1 cellular context compared by ENCODE assay signal in the genomic region with DNA sequence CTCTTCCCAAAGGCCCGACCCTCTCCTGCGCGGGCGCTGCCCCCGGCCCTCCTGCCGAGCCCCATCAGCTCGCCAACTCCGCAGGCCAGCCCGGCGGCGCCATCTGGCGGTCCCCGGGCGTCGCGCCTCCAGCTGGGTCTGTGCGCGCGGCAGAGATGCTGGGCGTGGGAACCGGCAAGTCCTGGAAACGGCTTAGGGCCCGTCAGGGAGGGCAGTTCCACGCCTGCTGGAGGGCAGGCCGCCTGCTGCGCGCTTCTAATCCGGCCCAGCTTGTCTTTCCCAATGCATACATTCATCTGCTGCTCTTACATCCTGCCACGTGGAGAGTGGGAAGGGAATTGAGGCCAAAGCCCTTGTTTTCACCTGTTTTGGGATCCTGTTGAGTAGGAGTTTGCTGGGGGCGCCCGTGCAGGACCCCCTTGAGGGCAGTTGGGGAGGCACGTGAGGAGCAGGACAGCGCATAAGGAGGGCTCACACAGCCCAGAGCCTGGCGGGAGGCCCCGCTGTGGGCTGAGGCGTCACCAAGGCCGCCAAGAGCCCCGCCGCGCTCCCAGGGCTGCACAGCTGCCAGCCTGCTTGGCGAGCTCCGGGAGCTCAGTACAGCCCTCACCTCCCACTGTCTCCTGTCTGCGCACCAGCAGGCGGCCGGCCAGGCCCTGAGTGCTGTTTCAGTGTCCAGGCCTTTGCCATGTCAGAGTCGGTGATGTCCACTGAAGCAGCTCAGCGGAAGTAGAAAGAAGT.
TF ChIP-seq lines count a peak whose summit lies in the region.

No MANE protein-coding gene starts in this region.

TF ChIP-seq in WTC11, 78 proteins besides CTCF, POLR2A, EP300 and RAD21 (continued from another document):
- TF ChIP-seq, protein P1, sequence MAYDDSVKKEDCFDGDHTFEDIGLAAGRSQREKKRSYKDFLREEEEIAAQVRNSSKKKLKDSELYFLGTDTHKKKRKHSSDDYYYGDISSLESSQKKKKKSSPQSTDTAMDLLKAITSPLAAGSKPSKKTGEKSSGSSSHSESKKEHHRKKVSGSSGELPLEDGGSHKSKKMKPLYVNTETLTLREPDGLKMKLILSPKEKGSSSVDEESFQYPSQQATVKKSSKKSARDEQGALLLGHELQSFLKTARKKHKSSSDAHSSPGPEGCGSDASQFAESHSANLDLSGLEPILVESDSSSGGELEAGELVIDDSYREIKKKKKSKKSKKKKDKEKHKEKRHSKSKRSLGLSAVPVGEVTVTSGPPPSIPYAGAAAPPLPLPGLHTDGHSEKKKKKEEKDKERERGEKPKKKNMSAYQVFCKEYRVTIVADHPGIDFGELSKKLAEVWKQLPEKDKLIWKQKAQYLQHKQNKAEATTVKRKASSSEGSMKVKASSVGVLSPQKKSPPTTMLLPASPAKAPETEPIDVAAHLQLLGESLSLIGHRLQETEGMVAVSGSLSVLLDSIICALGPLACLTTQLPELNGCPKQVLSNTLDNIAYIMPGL (CRISPR knock-in tag; IDR thresholded peaks at IDR 0.05): peak; percentile 91
- TF ChIP-seq FOXP1 (CRISPR knock-in tag; IDR thresholded peaks at IDR 0.05; ENCODE audit: borderline replicate concordance): 0 out of 2 replicates have a peak, but pooled peaks have one; percentile 11
- TF ChIP-seq ZBTB21 (CRISPR knock-in tag; IDR thresholded peaks at IDR 0.05; ENCODE audit: borderline replicate concordance): peak; percentile 66
- no peak for TF ChIP-seq ZNF138 (CRISPR knock-in tag; conservative IDR thresholded peaks at IDR 0.05)
- TF ChIP-seq, protein P2, sequence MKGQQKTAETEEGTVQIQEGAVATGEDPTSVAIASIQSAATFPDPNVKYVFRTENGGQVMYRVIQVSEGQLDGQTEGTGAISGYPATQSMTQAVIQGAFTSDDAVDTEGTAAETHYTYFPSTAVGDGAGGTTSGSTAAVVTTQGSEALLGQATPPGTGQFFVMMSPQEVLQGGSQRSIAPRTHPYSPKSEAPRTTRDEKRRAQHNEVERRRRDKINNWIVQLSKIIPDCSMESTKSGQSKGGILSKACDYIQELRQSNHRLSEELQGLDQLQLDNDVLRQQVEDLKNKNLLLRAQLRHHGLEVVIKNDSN (CRISPR knock-in tag; IDR thresholded peaks at IDR 0.05): no peak
- TF ChIP-seq, protein P3, sequence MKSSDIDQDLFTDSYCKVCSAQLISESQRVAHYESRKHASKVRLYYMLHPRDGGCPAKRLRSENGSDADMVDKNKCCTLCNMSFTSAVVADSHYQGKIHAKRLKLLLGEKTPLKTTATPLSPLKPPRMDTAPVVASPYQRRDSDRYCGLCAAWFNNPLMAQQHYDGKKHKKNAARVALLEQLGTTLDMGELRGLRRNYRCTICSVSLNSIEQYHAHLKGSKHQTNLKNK (CRISPR knock-in tag; IDR thresholded peaks at IDR 0.05): no peak
